Comparison of ENCODE assay signal across 26 cellular contexts in the genomic region with DNA sequence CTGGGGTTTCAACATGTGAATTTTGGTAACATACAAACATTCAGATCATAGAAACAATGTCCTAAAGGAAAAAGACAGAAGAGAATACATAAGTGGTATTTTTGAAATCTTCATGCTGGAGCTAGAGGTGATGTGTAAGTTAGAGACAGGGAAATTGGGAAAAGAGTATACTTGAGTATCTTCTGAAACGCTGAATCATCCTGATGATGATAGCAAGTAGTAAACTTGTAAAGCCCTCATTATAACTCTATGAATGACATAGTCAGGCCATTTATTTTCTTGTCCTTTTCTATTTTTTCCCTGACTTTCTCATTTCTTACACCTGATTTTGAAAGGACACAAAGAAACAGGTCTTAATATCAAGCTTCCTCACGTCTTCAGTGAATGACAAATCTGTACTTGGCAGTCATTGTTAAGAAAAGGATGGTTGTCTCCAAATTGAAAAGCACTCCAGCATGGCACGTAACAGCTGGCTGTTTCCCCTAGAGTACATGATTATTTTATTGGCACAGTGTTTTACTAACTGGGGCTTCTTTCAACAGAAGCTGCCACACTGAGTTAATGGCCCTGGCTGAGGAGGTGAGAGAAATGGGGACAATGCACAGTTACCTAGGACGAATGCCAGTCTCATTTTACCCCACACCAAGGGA.
A peak's percentile ranks its signal among the peaks of the same experiment; 100 is the strongest.
DNase-seq lines count a peak whose midpoint lies in the region; ATAC-seq and TF ChIP-seq lines count a peak whose summit lies in the region.
"Had no signal": no experiment of that assay in that cellular context is flagged by ENCODE, and none has a peak within 500 bp of the region (broad histone marks: within the 10 kb centered on the region; RNA-seq: fewer than 3 reads in every experiment).

No MANE protein-coding gene starts in this region.

- peak overlapping the region in 1 of 2 experiments; percentile 60 for H3K18ac ChIP-seq in mesenchymal stem cell (ENCODE audit: low read depth in 1 of 2, low read length in 2 of 2)

- no peaks in the 10 kb centered on the region for H3K36me3 Mint-ChIP-seq in GM23338 (ENCODE audit: low read depth)
- no peaks in the 10 kb centered on the region for H3K36me3 Mint-ChIP-seq in activated naive CD8-positive, alpha-beta T cell treated with anti-CD3 and anti-CD28 coated beads for 36 hours
- no peaks in the 10 kb centered on the region for H3K36me3 Mint-ChIP-seq in activated naive CD4-positive, alpha-beta T cell treated with anti-CD3 and anti-CD28 coated beads for 36 hours (ENCODE audit: low read depth)

- TF ChIP-seq POLR2A in body of pancreas (IDR thresholded peaks at IDR 0.05), result no peak

- H3K23ac ChIP-seq in mesenchymal stem cell (ENCODE audit: low read length in 2 of 2), result no peak overlapping the region

- intact Hi-C loops in activated naive CD4-positive, alpha-beta T cell treated with anti-CD3 and anti-CD28 coated beads for 36 hours (cut with micrococcal nuclease), result no loop called here
- intact Hi-C loops in body of pancreas (cut with DNase I), result loop anchor here (10.0 kb wide), 1 partner anchor 53 kb away; no protein-coding TSS in a partner anchor

- no peaks in the 10 kb centered on the region for H3K27me3 ChIP-seq in GM23338 (ENCODE audit: insufficient read depth)
- H3K27me3 ChIP-seq in mesenchymal stem cell (ENCODE audit: control insufficient read depth in 1 of 2, insufficient read depth in 1 of 2, low read length in 2 of 2), result no peaks in the 10 kb centered on the region
- no peaks in the 10 kb centered on the region for H3K27me3 ChIP-seq in body of pancreas
- H3K27me3 ChIP-seq: dorsolateral prefrontal cortex, suprapubic skin had no signal

- no peaks in the 10 kb centered on the region for H3K9me3 Mint-ChIP-seq in GM23338
- H3K9me3 Mint-ChIP-seq in activated naive CD8-positive, alpha-beta T cell treated with anti-CD3 and anti-CD28 coated beads for 36 hours, result no peaks in the 10 kb centered on the region
- H3K9me3 Mint-ChIP-seq in activated naive CD4-positive, alpha-beta T cell treated with anti-CD3 and anti-CD28 coated beads for 36 hours, result no peaks in the 10 kb centered on the region
- H3K9me3 Mint-ChIP-seq: activated CD4-positive, alpha-beta T cell treated with anti-CD3 and anti-CD28 coated beads, Interleukin-2, amount 10 ng/mL, durations not matched to agents 7 days and 5 days; activated T-cell treated with anti-CD3 and anti-CD28 coated beads, Interleukin-2, amount 50 U/mL, for 4 hours had no signal

- H3K4me2 ChIP-seq in GM23338 (no peak overlapping the region), mesenchymal stem cell (ENCODE audit: low read length, poor library complexity, severe bottlenecking) (no peak overlapping the region)

- no peaks in the 10 kb centered on the region for H3K9me3 ChIP-seq in mesenchymal stem cell (ENCODE audit: control insufficient read depth, low read length)
- no peaks in the 10 kb centered on the region for H3K9me3 ChIP-seq in body of pancreas
- H3K9me3 ChIP-seq: left ventricle myocardium inferior, prostate gland, suprapubic skin had no signal

- H3K4me1 Mint-ChIP-seq in GM23338, result peaks cover 2% of the 10 kb centered on the region; the same call in 1 of the 3 replicates
- H3K4me1 Mint-ChIP-seq in activated naive CD8-positive, alpha-beta T cell treated with anti-CD3 and anti-CD28 coated beads for 36 hours, result no peaks in the 10 kb centered on the region
- no peaks in the 10 kb centered on the region for H3K4me1 Mint-ChIP-seq in activated naive CD4-positive, alpha-beta T cell treated with anti-CD3 and anti-CD28 coated beads for 36 hours (ENCODE audit: low read depth)
- H3K4me1 Mint-ChIP-seq: activated CD4-positive, alpha-beta T cell treated with anti-CD3 and anti-CD28 coated beads, Interleukin-2, amount 10 ng/mL, durations not matched to agents 7 days and 5 days had no signal

- H3K79me1 ChIP-seq in mesenchymal stem cell (replicated peaks; ENCODE audit: low read length, poor library complexity, severe bottlenecking), result no peaks in the 10 kb centered on the region

- no peak overlapping the region for H3K4me3 ChIP-seq in GM23338
- H3K4me3 ChIP-seq in mesenchymal stem cell (ENCODE audit: insufficient read depth in 1 of 2, low read depth in 1 of 2, low read length in 2 of 2), result no peak overlapping the region
- no peak overlapping the region for H3K4me3 ChIP-seq in body of pancreas
- H3K4me3 ChIP-seq: dorsolateral prefrontal cortex, left ventricle myocardium inferior, prostate gland, suprapubic skin had no signal

- no peak overlapping the region for H2BK15ac ChIP-seq in mesenchymal stem cell (ENCODE audit: low read depth, poor library complexity, severe bottlenecking)

- no peak overlapping the region for H3K27ac Mint-ChIP-seq in GM23338
- no peak overlapping the region for H3K27ac Mint-ChIP-seq in activated naive CD8-positive, alpha-beta T cell treated with anti-CD3 and anti-CD28 coated beads for 36 hours
- no peak overlapping the region for H3K27ac Mint-ChIP-seq in activated naive CD4-positive, alpha-beta T cell treated with anti-CD3 and anti-CD28 coated beads for 36 hours
- H3K27ac Mint-ChIP-seq: activated CD4-positive, alpha-beta T cell treated with anti-CD3 and anti-CD28 coated beads, Interleukin-2, amount 10 ng/mL, durations not matched to agents 7 days and 5 days had no signal

- H3K14ac ChIP-seq in mesenchymal stem cell (ENCODE audit: low read length in 2 of 2), result no peak overlapping the region

- H3K36me3 ChIP-seq in GM23338 (ENCODE audit: insufficient read depth) (no peaks in the 10 kb centered on the region), mesenchymal stem cell (ENCODE audit: control insufficient read depth in 1 of 2, insufficient read depth in 2 of 2, low read depth in 1 of 2, low read length in 2 of 2) (no peaks in the 10 kb centered on the region), body of pancreas (replicated peaks in 1 of 2; ENCODE audit: insufficient read depth in 1 of 2, low read depth in 2 of 2) (no peaks in the 10 kb centered on the region)
- H3K36me3 ChIP-seq: left ventricle myocardium inferior, prostate gland, suprapubic skin, WERI-Rb-1 had no signal

- H4K20me1 ChIP-seq in GM23338 (replicated peaks; ENCODE audit: insufficient read depth), result no peaks in the 10 kb centered on the region

- H3K9me2 ChIP-seq in GM23338 (ENCODE audit: insufficient read depth), result peaks cover 10% of the 10 kb centered on the region; the same call in 1 of the 2 replicates

- ATAC-seq in GM23338 (no peak), body of pancreas (no peak), HG02763 (IDR thresholded peaks at IDR 0.05; ENCODE audit: unreplicated experiment) (no peak)
- ATAC-seq: activated T-cell treated with anti-CD3 and anti-CD28 coated beads, Interleukin-2, amount 50 U/mL, for 4 hours had no signal

- H3K27ac ChIP-seq in GM23338 (ENCODE audit: low read depth) (no peak overlapping the region), mesenchymal stem cell (ENCODE audit: low read length, poor library complexity, severe bottlenecking) (no peak overlapping the region), body of pancreas (no peak overlapping the region)
- H3K27ac ChIP-seq: dorsolateral prefrontal cortex, left ventricle myocardium inferior, prostate gland, suprapubic skin, WERI-Rb-1 had no signal

- no peak overlapping the region for H3K4me3 Mint-ChIP-seq in GM23338
- H3K4me3 Mint-ChIP-seq in activated naive CD8-positive, alpha-beta T cell treated with anti-CD3 and anti-CD28 coated beads for 36 hours, result no peak overlapping the region
- H3K4me3 Mint-ChIP-seq in activated naive CD4-positive, alpha-beta T cell treated with anti-CD3 and anti-CD28 coated beads for 36 hours, result no peak overlapping the region
- H3K4me3 Mint-ChIP-seq: activated CD4-positive, alpha-beta T cell treated with anti-CD3 and anti-CD28 coated beads, Interleukin-2, amount 10 ng/mL, durations not matched to agents 7 days and 5 days; activated T-cell treated with anti-CD3 and anti-CD28 coated beads, Interleukin-2, amount 50 U/mL, for 4 hours had no signal

- peak overlapping the region; percentile 19 for H2AK5ac ChIP-seq in mesenchymal stem cell (ENCODE audit: low read length, severe bottlenecking)

- no peaks in the 10 kb centered on the region for H3K27me3 Mint-ChIP-seq in GM23338 (ENCODE audit: insufficient read depth, low read depth, poor library complexity)
- H3K27me3 Mint-ChIP-seq in activated naive CD8-positive, alpha-beta T cell treated with anti-CD3 and anti-CD28 coated beads for 36 hours, result no peaks in the 10 kb centered on the region
- H3K27me3 Mint-ChIP-seq in activated naive CD4-positive, alpha-beta T cell treated with anti-CD3 and anti-CD28 coated beads for 36 hours (ENCODE audit: low read depth), result peaks cover 2% of the 10 kb centered on the region

- no peak overlapping the region for H4K91ac ChIP-seq in mesenchymal stem cell (ENCODE audit: low read length)

- H3K79me2 ChIP-seq in GM23338 (replicated peaks; ENCODE audit: insufficient read depth), result no peaks in the 10 kb centered on the region

- H3F3A ChIP-seq in GM23338 (replicated peaks; ENCODE audit: low read depth), result no peaks in the 10 kb centered on the region

- H3K4me1 ChIP-seq in GM23338 (ENCODE audit: insufficient read depth) (peaks cover 3% of the 10 kb centered on the region; the same call in 1 of the 2 replicates), mesenchymal stem cell (ENCODE audit: control insufficient read depth, insufficient read depth, low read depth, low read length) (peaks cover 2% of the 10 kb centered on the region), body of pancreas (no peaks in the 10 kb centered on the region)
- H3K4me1 ChIP-seq: left ventricle myocardium inferior, prostate gland, suprapubic skin had no signal

- no peak for DNase-seq in GM23338 (ENCODE audit: low spot score)
- peak; percentile 34 for DNase-seq in NCI-H2029 (lab: John Stamatoyannopoulos, UW)
- peak; percentile 98 for DNase-seq in NCI-H69 (lab: John Stamatoyannopoulos, UW)
- no peak for DNase-seq in mesenchymal stem cell
- no peak for DNase-seq in activated naive CD8-positive, alpha-beta T cell treated with anti-CD3 and anti-CD28 coated beads for 36 hours
- DNase-seq in activated naive CD4-positive, alpha-beta T cell treated with anti-CD3 and anti-CD28 coated beads for 36 hours, result no peak
- no peak for DNase-seq in body of pancreas
- DNase-seq: activated CD4-positive, alpha-beta T cell treated with anti-CD3 and anti-CD28 coated beads, Interleukin-2, amount 10 ng/mL, durations not matched to agents 7 days and 5 days; activated gamma-delta T cell treated with Interleukin-2 at 50 U/mL for 16 hours; activated T-cell treated with anti-CD3 and anti-CD28 coated beads, Interleukin-2, amount 50 U/mL, for 4 hours; C1 segment of cervical spinal cord; COR-L47; DMS79; dorsolateral prefrontal cortex; GF-D8; Kasumi-1; left ventricle myocardium inferior; MV-4-11; NCI-H748 treated with DMSO at 0.1 percent for 48 hours; stimulated activated CD4-positive, alpha-beta T cell treated with anti-CD3 and anti-CD28 coated beads, Interleukin-15, amount 100 ng/mL, for 24 hours; stimulated activated naive CD4-positive, alpha-beta T cell; T-helper 9 cell; WERI-Rb-1 had no signal

- CTCF ChIA-PET in activated naive CD4-positive, alpha-beta T cell treated with anti-CD3 and anti-CD28 coated beads for 36 hours (lab: Charles Lee), result interaction anchor here (0.6 to 1.7 kb wide), 3 partner anchors 90 to 247 kb away, joined by 3 to 4 read pairs (median 4); no protein-coding TSS in a partner anchor

- H2BK120ac ChIP-seq in mesenchymal stem cell (ENCODE audit: low read depth, low read length), result no peak overlapping the region

- 90% methylated on average over 4 of the region's 4 CpGs for WGBS in mesenchymal stem cell
- WGBS in body of pancreas, 2 donors, result 50 to 51% methylated on average over 4 of the region's 4 CpGs

- H2BK5ac ChIP-seq in mesenchymal stem cell (ENCODE audit: low read depth, low read length, poor library complexity, severe bottlenecking), result no peak overlapping the region

- H3K4ac ChIP-seq in mesenchymal stem cell (ENCODE audit: low read depth in 1 of 2, low read length in 2 of 2), result no peak overlapping the region

- H4K8ac ChIP-seq in mesenchymal stem cell (ENCODE audit: low read length), result no peak overlapping the region

- no peak for TF ChIP-seq CTCF in GM23338 (conservative IDR thresholded peaks at IDR 0.05; ENCODE audit: low read depth in 2 of 2)
- no peak for TF ChIP-seq CTCF in body of pancreas (IDR thresholded peaks at IDR 0.05)

- no peak overlapping the region for H3K9ac ChIP-seq in mesenchymal stem cell (ENCODE audit: low read length)

- H2AFZ ChIP-seq in GM23338, result peak overlapping the region; percentile 57; the same call in 1 of the 2 replicates
- no peak overlapping the region for H2AFZ ChIP-seq in mesenchymal stem cell (ENCODE audit: low read depth, low read length)

- peak overlapping the region in 1 of 2 experiments; percentile 13 for H2BK12ac ChIP-seq in mesenchymal stem cell (ENCODE audit: low read length in 2 of 2)

Comparison
In these comparisons a context has a peak if more than half of its experiments do, and no peak if none do; other contexts are left out.
1. DNase-seq: peak in NCI-H2029 (single experiment) and NCI-H69 (single experiment); none in GM23338 (single experiment), mesenchymal stem cell (single experiment), activated naive CD8-positive, alpha-beta T cell treated with anti-CD3 and anti-CD28 coated beads for 36 hours (single experiment), activated naive CD4-positive, alpha-beta T cell treated with anti-CD3 and anti-CD28 coated beads for 36 hours (single experiment) and body of pancreas (0 of 4).